ENCODE assay signal across 32 cellular contexts in the genomic region with DNA sequence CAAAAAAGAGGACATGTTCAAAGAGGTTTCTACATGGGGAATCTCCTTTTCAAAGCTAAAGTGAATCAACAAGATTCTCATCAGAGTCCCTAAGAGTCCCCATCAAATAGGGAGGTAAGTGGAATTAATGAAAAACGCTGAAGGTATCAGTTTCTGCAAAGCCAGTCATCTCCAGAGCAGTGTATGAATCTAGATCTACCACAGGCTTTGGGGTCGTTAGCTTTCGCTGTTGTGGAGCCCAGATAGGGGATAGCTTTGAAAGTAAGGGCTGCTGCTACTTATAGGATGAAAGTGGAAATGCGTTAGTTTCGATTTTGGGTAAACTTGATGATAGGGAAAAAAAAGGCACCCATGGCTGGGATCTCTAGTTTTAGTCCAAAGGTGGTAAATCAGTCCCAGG.
"Had no signal": no experiment of that assay in that cellular context is flagged by ENCODE, and none has a peak within 500 bp of the region (broad histone marks: within the 10 kb centered on the region; RNA-seq: fewer than 3 reads in every experiment).

No MANE protein-coding gene starts in this region.

- H3K4me2 ChIP-seq: SK-N-SH had no signal

- H3K9ac ChIP-seq: SK-N-SH had no signal

- H3K4me1 ChIP-seq: Peyer's patch, SJSA1 had no signal

- H3K27me3 ChIP-seq: MG63, Peyer's patch, SJSA1 had no signal

- H3K36me3 ChIP-seq: MG63, Peyer's patch, SJSA1 had no signal

- H3K9me3 ChIP-seq: MG63, Peyer's patch, SK-N-SH had no signal

- H3K27ac ChIP-seq: Peyer's patch, SJSA1 had no signal

- H3K4me3 ChIP-seq: MG63, Peyer's patch, SJSA1 had no signal

- DNase-seq: Kasumi-1, KG1, MG63, NCI-H1048, NCI-H1092 treated with DMSO at 0.1 percent for 48 hours, NCI-H1105 treated with DMSO at 0.1 percent for 48 hours, NCI-H1417, NCI-H1436, NCI-H146, NCI-H1694, NCI-H187, NCI-H1930, NCI-H2029 treated with DMSO at 0.1 percent for 48 hours, NCI-H2081 treated with DMSO at 0.1 percent for 48 hours, NCI-H2107, NCI-H2171, NCI-H226, NCI-H446 treated with DMSO at 0.1 percent for 48 hours, NCI-H510A, NCI-H524, NCI-H526, NCI-H69, NCI-H748 treated with DMSO at 0.1 percent for 48 hours, NCI-H82, PC-3, Peyer's patch, Right ventricle myocardium superior, RPMI8226, SHP77 treated with DMSO at 0.1 percent for 48 hours, SK-N-SH, SW 1271 had no signal

- ATAC-seq: PC-3 had no signal
